ENCODE assay signal across 16 cellular contexts in genomic region chr2:26521913-26522180, GRCh38. TPM values are rescaled to one million over a fixed set of nuclear protein-coding genes. Genes with fewer than 3 reads are reported as not detected.
DNase-seq lines count a peak whose midpoint lies in the region; ATAC-seq, FAIRE-seq and TF ChIP-seq lines count a peak whose summit lies in the region.
"Had no signal": no experiment of that assay in that cellular context is flagged by ENCODE, and none has a peak within 500 bp of the region (broad histone marks: within the 10 kb centered on the region; RNA-seq: fewer than 3 reads in every experiment).

No MANE protein-coding gene starts in this region.

- no peak overlapping the region for H2AK5ac ChIP-seq in H1 (ENCODE audit: low read depth, low read length)

- no peaks in the 10 kb centered on the region for H3K79me1 ChIP-seq in H1 (ENCODE audit: low read depth, low read length)

- H3K36me3 ChIP-seq in H1 (ENCODE audit: control insufficient read depth in 2 of 4, insufficient read depth in 4 of 4, low read length in 3 of 4) (no peaks in the 10 kb centered on the region; a peak in 1 of 8 replicates), upper lobe of right lung (no peaks in the 10 kb centered on the region)
- H3K36me3 ChIP-seq: SJCRH30 had no signal

- ATAC-seq in upper lobe of right lung (no peak), GM19463 (IDR thresholded peaks at IDR 0.05; ENCODE audit: unreplicated experiment) (no peak)

- no peak overlapping the region; the same call in 1 of the 2 replicates for H2BK5ac ChIP-seq in H1 (ENCODE audit: low read depth, low read length)

- no peak overlapping the region for H4K8ac ChIP-seq in H1 (ENCODE audit: extremely low read depth, insufficient read depth, low read length)

- no peak overlapping the region for H2BK15ac ChIP-seq in H1 (ENCODE audit: low read length)

- 76% methylated on average over 4 of the region's 5 CpGs; no CpG with 5 or more reads in 1 of the 2 experiments for WGBS in H1 (ENCODE audit: extremely low coverage in 1 of 2, insufficient coverage in 1 of 2, insufficient read length in 1 of 2, insufficient replicate concordance in 2 of 2, low coverage in 1 of 2, low lambda C conversion rate in 2 of 2, missing lambda C conversion rate in 1 of 2), 2 experiments

- H3K4me3 ChIP-seq in H1 (ENCODE audit: extremely low read depth in 1 of 4, insufficient read depth in 2 of 4, low read depth in 3 of 4, low read length in 4 of 4) (no peak overlapping the region), upper lobe of right lung (no peak overlapping the region)
- H3K4me3 ChIP-seq: GM23248, SJCRH30 had no signal

- no peak overlapping the region for H3K18ac ChIP-seq in H1 (ENCODE audit: extremely low read depth, low read length)

- TF ChIP-seq POLR2A in H1 (IDR thresholded peaks at IDR 0.05; ENCODE audit: control extremely low read depth in 1 of 2, low read depth in 2 of 2, low read length in 2 of 2) = no peak

- no peak overlapping the region for H2BK20ac ChIP-seq in H1 (ENCODE audit: low read length)

- no peak for TF ChIP-seq CTCF in H1 (IDR thresholded peaks at IDR 0.05; ENCODE audit: control extremely low read depth in 1 of 3, insufficient read depth in 1 of 3, low read depth in 1 of 3, low read length in 3 of 3)
- TF ChIP-seq CTCF in upper lobe of right lung (IDR thresholded peaks at IDR 0.05) = no peak

- H4K91ac ChIP-seq in H1 (replicated peaks; ENCODE audit: insufficient read length, low read length) = no peak overlapping the region

- no peak overlapping the region for H3K23ac ChIP-seq in H1 (ENCODE audit: insufficient read length)

- CTCF ChIA-PET in H1 (lab: Charles Lee; ENCODE audit: partially characterized antibody) = interaction anchor here (0.8 to 7.5 kb wide), 10 partner anchors 9 to 202 kb away, joined by 3 to 97 read pairs (median 4); a partner anchor contains a TSS

- no peak for FAIRE-seq in H1 (lab: Jason Lieb, UNC)
- FAIRE-seq: G401.6, GM12892 had no signal

- no peak overlapping the region for H3K56ac ChIP-seq in H1 (replicated peaks; ENCODE audit: insufficient read length, low read depth, low read length)

- no peak overlapping the region for H4K5ac ChIP-seq in H1 (ENCODE audit: insufficient read length, low read depth, low read length)

- H3K14ac ChIP-seq in H1 (ENCODE audit: insufficient read length) = no peak overlapping the region

- TF ChIP-seq RAD21 in H1 (IDR thresholded peaks at IDR 0.05 in 1 of 2, conservative IDR thresholded peaks at IDR 0.05 in 1 of 2; ENCODE audit: low read depth in 2 of 2, low read length in 2 of 2) = no peak

- H2BK120ac ChIP-seq in H1 (replicated peaks; ENCODE audit: low read depth, low read length) = no peak overlapping the region

- H3K27me3 ChIP-seq in H1 (replicated peaks in 1 of 4; ENCODE audit: control insufficient read depth in 3 of 4, extremely low read depth in 1 of 4, insufficient read depth in 3 of 4, low read length in 3 of 4) (no peaks in the 10 kb centered on the region), upper lobe of right lung (peaks cover 6% of the 10 kb centered on the region)

- H3K4me1 ChIP-seq in H1 (replicated peaks in 1 of 4; ENCODE audit: control insufficient read depth in 3 of 4, insufficient read depth in 4 of 4, low read length in 3 of 4) (no peaks in the 10 kb centered on the region), upper lobe of right lung (no peaks in the 10 kb centered on the region)
- H3K4me1 ChIP-seq: SJCRH30 had no signal

- H3K79me2 ChIP-seq in H1 (ENCODE audit: control insufficient read depth in 1 of 2, insufficient read depth in 2 of 2, low read length in 2 of 2) = no peaks in the 10 kb centered on the region

- H3K27ac ChIP-seq in H1 (ENCODE audit: low read depth, low read length) = no peak overlapping the region
- H3K27ac ChIP-seq in upper lobe of right lung = no peak overlapping the region
- H3K27ac ChIP-seq: GM23248, RWPE1, SJCRH30 had no signal

- POLR2A ChIA-PET in H1 (lab: Charles Lee; ENCODE audit: partially characterized antibody) = no interaction called here

- H2BK12ac ChIP-seq in H1 (ENCODE audit: low read depth, low read length) = no peak overlapping the region

- H4K20me1 ChIP-seq in H1 (replicated peaks in 1 of 2; ENCODE audit: control insufficient read depth in 1 of 2, insufficient read depth in 2 of 2, low read length in 2 of 2) = no peaks in the 10 kb centered on the region

- no peak overlapping the region for H2AFZ ChIP-seq in H1 (ENCODE audit: low read length)
- H2AFZ ChIP-seq: GM23248 had no signal

- H3K4ac ChIP-seq in H1 (replicated peaks; ENCODE audit: insufficient read length, low read depth, low read length) = peak overlapping the region; percentile 34

- intact Hi-C loops in upper lobe of right lung (cut with DNase I) = no loop called here

- no peaks in the 10 kb centered on the region for H3K9me3 ChIP-seq in H1 (ENCODE audit: insufficient read depth in 2 of 2, low read depth in 1 of 2, low read length in 1 of 2)
- no peaks in the 10 kb centered on the region for H3K9me3 ChIP-seq in upper lobe of right lung
- H3K9me3 ChIP-seq: SJCRH30 had no signal

- H3K23me2 ChIP-seq in H1 (ENCODE audit: low read depth, low read length) = peaks cover 4% of the 10 kb centered on the region; the same call in 1 of the 2 replicates

- H3K4me2 ChIP-seq in H1 (ENCODE audit: insufficient read depth in 1 of 2, low read depth in 2 of 2, low read length in 2 of 2) = no peak overlapping the region

- no peak overlapping the region for H3K9ac ChIP-seq in H1 (replicated peaks in 1 of 4; ENCODE audit: extremely low read depth in 1 of 4, low read depth in 3 of 4, low read length in 3 of 4)
- H3K9ac ChIP-seq: GM23248 had no signal

- TF ChIP-seq EP300 in H1 (IDR thresholded peaks at IDR 0.05; ENCODE audit: borderline replicate concordance in 1 of 2, low read depth in 2 of 2, low read length in 2 of 2) = no peak

- DNase-seq in NCI-H2227 (lab: John Stamatoyannopoulos, UW; ENCODE audit: unreplicated experiment) (peak; percentile 7), NCI-H2227 treated with DMSO at 0.1 percent for 48 hours (lab: John Stamatoyannopoulos, UW) (no peak), NCI-H446 treated with DMSO at 0.1 percent for 48 hours (lab: John Stamatoyannopoulos, UW) (peak; percentile 9), H1 (ENCODE audit: low read depth in 1 of 2, low spot score in 2 of 2) (no peak), upper lobe of right lung (peak; percentile 10), COLO829 (ENCODE audit: low spot score) (no peak)
- DNase-seq in stimulated activated CD4-positive, alpha-beta T cell treated with anti-CD3 and anti-CD28 coated beads, Interleukin-1b, Interleukin-23, amount 100 ng/mL, for 48 hours = no peak
- DNase-seq: DMS79; NK-92 treated with Interleukin-12 subunit alpha and Interleukin-12 subunit beta, amount 100 ng/mL, for 24 hours had no signal

RNA-seq across cellular contexts. Expression of gene OTOF, which starts 43.9 kb away (rescaled TPM):
- total RNA-seq in H1 (2021; fragmentation: NEBNext Ultra II Directional; extraction: Animal tissue kit (Norgen Biotek cat#: 25700)) = not detected in 2 replicates
- 0.06 TPM in 2 replicates for polyA plus RNA-seq in H1 (2011; rRNA removed)
- 0.03 TPM for polyA plus RNA-seq in H1 (2011; cell fraction: cytosol; rRNA removed)
- 0.31 TPM for polyA plus RNA-seq in H1 (2011; cell fraction: nucleus; rRNA removed)
- polyA plus RNA-seq in H1 (2012, experiment 1 of 2) = 0.03 to 0.15 TPM (median 0.07 TPM) in 3 of 4 replicates, not detected in the other
- not detected for polyA plus RNA-seq in H1 (2012, experiment 2 of 2)
- polyA plus RNA-seq in H1 (2013, experiment 1 of 2) = 0.02 TPM
- polyA plus RNA-seq in H1 (2013, experiment 2 of 2) = 0.04 TPM
- not detected in 2 replicates for polyA minus RNA-seq in H1 (2011; rRNA and poly(A)+ RNA removed)
- not detected for polyA minus RNA-seq in H1 (2011; cell fraction: cytosol; rRNA and poly(A)+ RNA removed)
- not detected for polyA minus RNA-seq in H1 (2011; cell fraction: nucleus; rRNA and poly(A)+ RNA removed)
- total RNA-seq in upper lobe of right lung = 0.69 TPM
- total RNA-seq: HT-29 had no signal

Comparison
In these comparisons a context has a peak if more than half of its experiments do, and no peak if none do; other contexts are left out.
1. DNase-seq: peak in NCI-H2227 (single experiment), NCI-H446 treated with DMSO at 0.1 percent for 48 hours (single experiment) and upper lobe of right lung (single experiment); none in NCI-H2227 treated with DMSO at 0.1 percent for 48 hours (single experiment), H1 (0 of 2), stimulated activated CD4-positive, alpha-beta T cell treated with anti-CD3 and anti-CD28 coated beads, Interleukin-1b, Interleukin-23, amount 100 ng/mL, for 48 hours (single experiment) and COLO829 (single experiment).